16 cellular contexts compared by ENCODE assay signal in the genomic region with DNA sequence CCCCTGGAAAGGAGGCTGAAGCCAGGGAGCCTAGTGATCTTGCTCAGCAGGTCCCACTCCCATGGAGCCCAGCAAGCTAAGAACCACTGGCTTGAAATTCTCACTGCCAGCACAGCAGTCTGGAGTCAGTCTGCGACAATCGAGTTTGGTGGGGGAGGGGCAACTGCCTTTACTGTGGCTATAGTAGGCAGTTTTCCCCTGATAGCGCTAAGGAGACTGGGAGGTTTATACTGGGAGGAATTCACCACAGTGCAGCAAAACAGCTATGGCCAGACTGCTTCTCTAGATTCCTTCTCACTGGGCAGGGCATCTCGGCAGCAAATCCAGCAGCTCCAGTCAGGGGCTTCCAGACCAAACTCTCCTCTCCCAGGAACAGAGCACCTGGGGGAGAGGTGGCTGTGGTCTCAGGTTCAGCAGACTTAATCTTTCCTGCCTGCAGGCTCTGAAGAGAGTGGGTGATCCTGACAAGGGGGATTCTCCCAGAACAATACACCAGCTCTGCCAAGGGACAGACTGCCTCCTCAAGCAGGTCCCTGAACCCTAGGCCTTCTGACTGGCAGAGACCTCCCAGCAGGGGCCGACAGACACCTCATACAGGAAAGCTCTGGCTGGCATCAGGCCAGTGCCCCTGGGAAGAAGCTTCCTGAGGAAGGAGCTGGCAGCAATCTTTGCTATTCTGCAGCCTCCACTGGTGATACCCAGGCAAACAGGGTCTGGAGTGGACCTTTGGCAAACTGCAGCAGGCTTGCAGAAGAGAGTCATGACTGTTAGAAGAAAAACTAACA.
DNase-seq lines count a peak whose midpoint lies in the region; ATAC-seq and TF ChIP-seq lines count a peak whose summit lies in the region.
"Had no signal": no experiment of that assay in that cellular context is flagged by ENCODE, and none has a peak within 500 bp of the region (broad histone marks: within the 10 kb centered on the region; RNA-seq: fewer than 3 reads in every experiment).

No MANE protein-coding gene starts in this region.

- peaks cover 20 to 27% (median 21%) of the 10 kb centered on the region in 3 experiments for H3K36me3 Mint-ChIP-seq in H9 (ENCODE audit: insufficient read depth in 1 of 3, low read depth in 3 of 3)
- peaks cover 58% of the 10 kb centered on the region for H3K36me3 Mint-ChIP-seq in WTC11
- no peaks in the 10 kb centered on the region for H3K36me3 Mint-ChIP-seq in activated T-cell treated with anti-CD3 and anti-CD28 coated beads, Interleukin-2, amount 50 U/mL, for 4 hours (ENCODE audit: insufficient read depth)
- H3K36me3 Mint-ChIP-seq: CD4-positive, alpha-beta memory T cell; IgD-negative memory B cell had no signal

- no peak overlapping the region for H3T11ph ChIP-seq in H9 (ENCODE audit: low read length)

- H4K5ac ChIP-seq in H9 (ENCODE audit: insufficient read length, low read depth, low read length) = no peak overlapping the region
- H4K5ac ChIP-seq in mesendoderm (ENCODE audit: low read length) = no peak overlapping the region

- no peak overlapping the region for H3K4me2 ChIP-seq in H9 (ENCODE audit: insufficient read depth, insufficient read length, low read length)
- no peak overlapping the region for H3K4me2 ChIP-seq in mesendoderm (ENCODE audit: low read length)

- H3K9ac ChIP-seq in H9 (ENCODE audit: extremely low read depth, insufficient read length, low read length) (no peak overlapping the region), mesendoderm (ENCODE audit: low read length) (no peak overlapping the region)

- H2BK120ac ChIP-seq in H9 (ENCODE audit: low read depth, low read length, poor library complexity, severe bottlenecking) = no peak overlapping the region
- no peak overlapping the region for H2BK120ac ChIP-seq in mesendoderm (ENCODE audit: low read depth, low read length)

- H3K9me3 ChIP-seq in BE2C (no peaks in the 10 kb centered on the region), H9 (ENCODE audit: control insufficient read depth, low read depth, low read length) (no peaks in the 10 kb centered on the region), tibial artery (peaks cover 0 to 16% (median 6%) of the 10 kb centered on the region in 3 donors)

- H3K79me2 ChIP-seq in H9 (ENCODE audit: insufficient read depth, low read length) (no peaks in the 10 kb centered on the region), mesendoderm (ENCODE audit: control insufficient read depth, insufficient read depth, low read length) (no peaks in the 10 kb centered on the region)

- intact Hi-C loops in tibial artery (cut with DNase I; ENCODE audit: low total_unique reads) = no loop called here

- no peak overlapping the region for H3K18ac ChIP-seq in H9 (ENCODE audit: insufficient read length, low read depth, low read length)
- H3K18ac ChIP-seq in mesendoderm (ENCODE audit: low read length) = peak overlapping the region; percentile 52

- H3K27me3 Mint-ChIP-seq in H9 (ENCODE audit: low read depth) (no peaks in the 10 kb centered on the region; the same call in 1 of the 2 replicates), WTC11 (ENCODE audit: low read depth) (no peaks in the 10 kb centered on the region)
- no peaks in the 10 kb centered on the region for H3K27me3 Mint-ChIP-seq in activated T-cell treated with anti-CD3 and anti-CD28 coated beads, Interleukin-2, amount 50 U/mL, for 4 hours (ENCODE audit: low read depth)
- H3K27me3 Mint-ChIP-seq: B cell; CD4-positive, alpha-beta memory T cell; IgD-negative memory B cell had no signal

- no peak overlapping the region for H2BK12ac ChIP-seq in H9 (ENCODE audit: insufficient read length, low read depth, low read length)

- H3K4ac ChIP-seq in H9 (ENCODE audit: low read depth, low read length) = no peak overlapping the region
- peak overlapping the region; percentile 6 for H3K4ac ChIP-seq in mesendoderm (ENCODE audit: low read depth, low read length)

- no peak overlapping the region for H2BK15ac ChIP-seq in H9 (ENCODE audit: low read depth, low read length)
- no peak overlapping the region for H2BK15ac ChIP-seq in mesendoderm (replicated peaks; ENCODE audit: low read depth)

- no peak overlapping the region for H2AK5ac ChIP-seq in H9 (ENCODE audit: insufficient read length, low read length)
- H2AK5ac ChIP-seq in mesendoderm (ENCODE audit: low read length) = no peak overlapping the region

- POLR2A ChIA-PET in WTC11 (lab: Charles Lee) = no interaction called here

- H3K4me1 ChIP-seq in BE2C (no peaks in the 10 kb centered on the region), H9 (ENCODE audit: insufficient read depth, low read length) (no peaks in the 10 kb centered on the region; the same call in 1 of the 2 replicates), mesendoderm (ENCODE audit: control insufficient read depth, low read depth, low read length) (peaks cover 4% of the 10 kb centered on the region), tibial artery (no peaks in the 10 kb centered on the region)

- CTCF ChIA-PET in WTC11 (lab: Charles Lee) = interaction anchor here (0.9 to 1.5 kb wide), 2 partner anchors 16 to 106 kb away, joined by 3 to 4 read pairs; no protein-coding TSS in a partner anchor

- H3K79me1 ChIP-seq in H9 (ENCODE audit: insufficient read depth, low read depth, low read length, poor library complexity, severe bottlenecking) = no peaks in the 10 kb centered on the region
- H3K79me1 ChIP-seq in mesendoderm (ENCODE audit: low read length) = no peaks in the 10 kb centered on the region

- WGBS in H9 (ENCODE audit: extremely low coverage, insufficient read length, low lambda C conversion rate) = no CpG with 5 or more reads among the region's 5 CpGs
- no CpG with 5 or more reads among the region's 5 CpGs for WGBS in mesendoderm (ENCODE audit: extremely low coverage, insufficient coverage, low lambda C conversion rate)

- no peak overlapping the region for H3K27ac ChIP-seq in H9 (ENCODE audit: insufficient read length, low read depth, low read length)
- no peak overlapping the region for H3K27ac ChIP-seq in mesendoderm (ENCODE audit: low read depth, low read length)
- H3K27ac ChIP-seq in tibial artery = no peak overlapping the region
- H3K27ac ChIP-seq in brain microvascular endothelial cell = no peak overlapping the region

- H3K4me3 ChIP-seq in BE2C (ENCODE audit: low read depth, low read length) (no peak overlapping the region), mesendoderm (ENCODE audit: low read length) (no peak overlapping the region), tibial artery (no peak overlapping the region), brain microvascular endothelial cell (ENCODE audit: low read depth, low read length) (no peak overlapping the region)

- no peaks in the 10 kb centered on the region for H3K36me3 ChIP-seq in BE2C
- no peaks in the 10 kb centered on the region for H3K36me3 ChIP-seq in mesendoderm (ENCODE audit: control insufficient read depth, insufficient read depth, low read length)
- H3K36me3 ChIP-seq in tibial artery = no peaks in the 10 kb centered on the region
- no peaks in the 10 kb centered on the region for H3K36me3 ChIP-seq in brain microvascular endothelial cell (replicated peaks)

- H3K9me3 Mint-ChIP-seq in H9 (peaks cover 21 to 37% of the 10 kb centered on the region in 2 experiments), WTC11 (peaks cover 65% of the 10 kb centered on the region)
- H3K9me3 Mint-ChIP-seq in activated T-cell treated with anti-CD3 and anti-CD28 coated beads, Interleukin-2, amount 50 U/mL, for 4 hours = peaks cover 41% of the 10 kb centered on the region

- H3K27ac Mint-ChIP-seq in H9 (peak overlapping the region in 1 of 3 experiments; percentile 76; a peak in 2 of 7 replicates), WTC11 (no peak overlapping the region)
- H3K27ac Mint-ChIP-seq: B cell; CD4-positive, alpha-beta memory T cell; IgD-negative memory B cell had no signal

- TF ChIP-seq CTCF in BE2C (IDR thresholded peaks at IDR 0.05; ENCODE audit: low read depth, low read length) (no peak), H9 (conservative IDR thresholded peaks at IDR 0.05) (no peak), WTC11 (IDR thresholded peaks at IDR 0.05) (no peak), tibial artery (IDR thresholded peaks at IDR 0.05) (no peak), brain microvascular endothelial cell (IDR thresholded peaks at IDR 0.05; ENCODE audit: low read depth, low read length, missing control alignments) (no peak)

- H3K23ac ChIP-seq in H9 (ENCODE audit: insufficient read length, low read depth, low read length) (no peak overlapping the region), mesendoderm (ENCODE audit: low read length) (no peak overlapping the region)

- DNase-seq in BE2C = peak; percentile 3
- peak; percentile 54 for DNase-seq in H9
- DNase-seq in WTC11 (ENCODE audit: low spot score) = peak; percentile 53
- DNase-seq in mesendoderm = peak; percentile 69
- DNase-seq in tibial artery = no peak
- DNase-seq in activated T-cell treated with anti-CD3 and anti-CD28 coated beads, Interleukin-2, amount 50 U/mL, for 4 hours = no peak
- no peak for DNase-seq in brain microvascular endothelial cell
- DNase-seq: CD4-positive, alpha-beta memory T cell; NCI-H1436 treated with DMSO at 0.1 percent for 48 hours; NCI-H226; NCI-H526; Right ventricle myocardium superior had no signal

- in situ Hi-C loops in brain microvascular endothelial cell (cut with HindIII; ENCODE audit: low pct_ligation_motif_present, low sequenced_read_pairs) = no loop called here

- H4K91ac ChIP-seq in H9 (ENCODE audit: insufficient read length, low read depth, low read length) = no peak overlapping the region

- no peaks in the 10 kb centered on the region for H3K23me2 ChIP-seq in H9 (ENCODE audit: insufficient read length, low read depth, low read length, poor library complexity, severe bottlenecking)

- peak; percentile 97 for ATAC-seq in WTC11
- no peak for ATAC-seq in HG03565 (IDR thresholded peaks at IDR 0.05; ENCODE audit: unreplicated experiment)
- no peak for ATAC-seq in activated T-cell treated with anti-CD3 and anti-CD28 coated beads, Interleukin-2, amount 50 U/mL, for 4 hours
- ATAC-seq: Panc1 had no signal

- no peaks in the 10 kb centered on the region for H4K20me1 ChIP-seq in H9 (ENCODE audit: control insufficient read depth, insufficient read depth, insufficient read length)

- H3K56ac ChIP-seq in H9 (ENCODE audit: insufficient read length, low read depth, low read length) (no peak overlapping the region), mesendoderm (ENCODE audit: low read length) (peak overlapping the region; percentile 3)

- H3K27me3 ChIP-seq in BE2C (no peaks in the 10 kb centered on the region), H9 (ENCODE audit: insufficient read depth, low read length) (no peaks in the 10 kb centered on the region), mesendoderm (ENCODE audit: insufficient read depth, low read length, poor library complexity) (no peaks in the 10 kb centered on the region), tibial artery (no peaks in the 10 kb centered on the region), brain microvascular endothelial cell (replicated peaks) (no peaks in the 10 kb centered on the region)

- H2BK20ac ChIP-seq in H9 (ENCODE audit: low read depth, low read length, poor library complexity, severe bottlenecking) = no peak overlapping the region

- H2BK5ac ChIP-seq in H9 (ENCODE audit: insufficient read length, low read length) (no peak overlapping the region), mesendoderm (ENCODE audit: low read length) (no peak overlapping the region)

- H3K4me3 Mint-ChIP-seq in H9 = no peak overlapping the region
- H3K4me3 Mint-ChIP-seq in WTC11 = no peak overlapping the region
- H3K4me3 Mint-ChIP-seq in activated T-cell treated with anti-CD3 and anti-CD28 coated beads, Interleukin-2, amount 50 U/mL, for 4 hours = no peak overlapping the region
- H3K4me3 Mint-ChIP-seq: B cell; CD4-positive, alpha-beta memory T cell; IgD-negative memory B cell had no signal

- no peak overlapping the region for H2AFZ ChIP-seq in H9 (ENCODE audit: low read length)

- H4K8ac ChIP-seq in H9 (replicated peaks; ENCODE audit: insufficient read length, low read depth, low read length) (no peak overlapping the region), mesendoderm (ENCODE audit: low read depth, low read length) (no peak overlapping the region)

- H3K4me1 Mint-ChIP-seq in H9 (peaks cover 2 to 13% of the 10 kb centered on the region in 2 experiments; a peak in 2 of 4 replicates), WTC11 (peaks cover 23% of the 10 kb centered on the region)
- H3K4me1 Mint-ChIP-seq in activated T-cell treated with anti-CD3 and anti-CD28 coated beads, Interleukin-2, amount 50 U/mL, for 4 hours (ENCODE audit: low read depth) = no peaks in the 10 kb centered on the region
- H3K4me1 Mint-ChIP-seq: B cell; CD4-positive, alpha-beta memory T cell; IgD-negative memory B cell had no signal

- no peak overlapping the region for H3K14ac ChIP-seq in H9 (ENCODE audit: insufficient read depth, low read length)

Comparison
In these comparisons a context has a peak if more than half of its experiments do, and no peak if none do; other contexts are left out.
1. DNase-seq: peak in BE2C (single experiment), H9 (single experiment), WTC11 (single experiment) and mesendoderm (single experiment); none in tibial artery (0 of 2), activated T-cell treated with anti-CD3 and anti-CD28 coated beads, Interleukin-2, amount 50 U/mL, for 4 hours (single experiment) and brain microvascular endothelial cell (single experiment).